21 cellular contexts compared by ENCODE assay signal in the genomic region with DNA sequence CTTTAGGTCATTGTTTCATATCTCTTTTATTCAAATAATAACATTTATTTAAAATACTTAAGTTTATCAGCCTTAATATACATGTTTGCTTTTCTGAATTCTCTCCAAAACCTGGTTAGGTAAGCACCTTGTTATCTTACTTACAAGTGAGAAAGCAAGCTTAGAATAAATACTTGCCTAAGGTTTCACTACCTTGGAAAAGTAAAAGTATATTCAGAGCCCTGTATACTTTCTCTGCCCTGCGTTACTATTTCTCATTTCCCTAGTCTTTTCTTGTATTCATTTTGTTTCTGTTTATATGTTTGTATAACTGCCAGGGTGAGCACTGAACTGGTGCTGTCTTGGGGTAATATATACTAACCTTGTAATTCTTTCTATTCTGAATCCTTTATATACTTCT. TPM values are rescaled to one million over a fixed set of nuclear protein-coding genes. Genes with fewer than 3 reads are reported as not detected.
A peak's percentile ranks its signal among the peaks of the same experiment; 100 is the strongest.
DNase-seq lines count a peak whose midpoint lies in the region; ATAC-seq and TF ChIP-seq lines count a peak whose summit lies in the region.
"Had no signal": no experiment of that assay in that cellular context is flagged by ENCODE, and none has a peak within 500 bp of the region (broad histone marks: within the 10 kb centered on the region; RNA-seq: fewer than 3 reads in every experiment).

No MANE protein-coding gene starts in this region.

- H4K20me1 ChIP-seq in osteoblast (ENCODE audit: insufficient read depth, low read length): no peaks in the 10 kb centered on the region
- H4K20me1 ChIP-seq: BLaER1 had no signal

- no peaks in the 10 kb centered on the region for H3K9me3 ChIP-seq in CD8-positive, alpha-beta T cell (ENCODE audit: low read length)
- H3K9me3 ChIP-seq in osteoblast (ENCODE audit: low read depth, low read length): no peaks in the 10 kb centered on the region

- H3K27ac ChIP-seq in CD8-positive, alpha-beta T cell (ENCODE audit: low read depth, low read length): no peak overlapping the region
- H3K27ac ChIP-seq in VCaP (peak overlapping the region; percentile 1; the same call in 1 of the 2 replicates), osteoblast (ENCODE audit: low read depth, low read length) (no peak overlapping the region), foreskin keratinocyte (no peak overlapping the region)
- H3K27ac ChIP-seq: BLaER1 had no signal

- H3K4me3 ChIP-seq in CD8-positive, alpha-beta T cell (ENCODE audit: low read depth, low read length): no peak overlapping the region
- H3K4me3 ChIP-seq in osteoblast (ENCODE audit: insufficient read depth, low read length): no peak overlapping the region
- H3K4me3 ChIP-seq: BLaER1 had no signal

- peaks cover 78% of the 10 kb centered on the region for H3K36me3 Mint-ChIP-seq in CD8-positive, alpha-beta T cell
- H3K36me3 Mint-ChIP-seq in memory B cell: peaks cover 41% of the 10 kb centered on the region
- H3K36me3 Mint-ChIP-seq in activated CD4-positive, alpha-beta memory T cell treated with anti-CD3 and anti-CD28 coated beads, Interleukin-2, amount 10 ng/mL, durations not matched to agents 7 days and 5 days (ENCODE audit: low read depth): peaks cover 63% of the 10 kb centered on the region

- no peak for TF ChIP-seq CTCF in CD8-positive, alpha-beta T cell (IDR thresholded peaks at IDR 0.05)
- TF ChIP-seq CTCF in VCaP (conservative IDR thresholded peaks at IDR 0.05): no peak
- TF ChIP-seq CTCF in osteoblast (IDR thresholded peaks at IDR 0.05; ENCODE audit: extremely low read depth, low read depth, low read length): no peak
- no peak for TF ChIP-seq CTCF in GM10248 (IDR thresholded peaks at IDR 0.05; ENCODE audit: control extremely low read depth, extremely low read depth, low read depth, missing control alignments)
- TF ChIP-seq CTCF in foreskin keratinocyte (conservative IDR thresholded peaks at IDR 0.05): no peak

- H3K27ac Mint-ChIP-seq in CD8-positive, alpha-beta T cell: peak overlapping the region; percentile 52
- H3K27ac Mint-ChIP-seq in memory B cell: peak overlapping the region; percentile 41
- H3K27ac Mint-ChIP-seq in activated CD4-positive, alpha-beta memory T cell treated with anti-CD3 and anti-CD28 coated beads, Interleukin-2, amount 10 ng/mL, durations not matched to agents 7 days and 5 days: no peak overlapping the region

- H3K4me2 ChIP-seq in osteoblast (ENCODE audit: insufficient read depth, low read length): no peak overlapping the region
- H3K4me2 ChIP-seq: BLaER1 had no signal

- H2AFZ ChIP-seq in osteoblast (ENCODE audit: low read length): no peak overlapping the region

- no peak overlapping the region for H3K4me3 Mint-ChIP-seq in CD8-positive, alpha-beta T cell
- no peak overlapping the region for H3K4me3 Mint-ChIP-seq in memory B cell
- no peak overlapping the region for H3K4me3 Mint-ChIP-seq in activated CD4-positive, alpha-beta memory T cell treated with anti-CD3 and anti-CD28 coated beads, Interleukin-2, amount 10 ng/mL, durations not matched to agents 7 days and 5 days
- H3K4me3 Mint-ChIP-seq: CD14-positive monocyte; CD8-positive, alpha-beta memory T cell had no signal

- H3K9me3 Mint-ChIP-seq in CD8-positive, alpha-beta T cell: no peaks in the 10 kb centered on the region
- H3K9me3 Mint-ChIP-seq in memory B cell: no peaks in the 10 kb centered on the region
- no peaks in the 10 kb centered on the region for H3K9me3 Mint-ChIP-seq in activated CD4-positive, alpha-beta memory T cell treated with anti-CD3 and anti-CD28 coated beads, Interleukin-2, amount 10 ng/mL, durations not matched to agents 7 days and 5 days
- H3K9me3 Mint-ChIP-seq: CD8-positive, alpha-beta memory T cell had no signal

- no peaks in the 10 kb centered on the region for H3K4me1 ChIP-seq in CD8-positive, alpha-beta T cell (ENCODE audit: insufficient read depth, low read length)
- H3K4me1 ChIP-seq in osteoblast (ENCODE audit: insufficient read depth, low read length): no peaks in the 10 kb centered on the region
- no peaks in the 10 kb centered on the region for H3K4me1 ChIP-seq in foreskin keratinocyte
- H3K4me1 ChIP-seq: BLaER1 had no signal

- peaks cover 21% of the 10 kb centered on the region for H3K36me3 ChIP-seq in CD8-positive, alpha-beta T cell (ENCODE audit: insufficient read depth, low read length)
- H3K36me3 ChIP-seq in osteoblast (ENCODE audit: insufficient read depth, low read length): peaks cover 72% of the 10 kb centered on the region

- ATAC-seq in CD8-positive, alpha-beta T cell: no peak
- ATAC-seq in memory B cell (ENCODE audit: low read depth) (no peak), foreskin keratinocyte (no peak)
- ATAC-seq: HCT116 had no signal

- DNase-seq in CD8-positive, alpha-beta T cell: no peak
- no peak for DNase-seq in memory B cell (ENCODE audit: low spot score in 2 of 2)
- peak; percentile 7 for DNase-seq in superior temporal gyrus (ENCODE audit: extremely low spot score)
- no peak for DNase-seq in osteoblast (ENCODE audit: insufficient read length, low spot score, missing footprints)
- no peak for DNase-seq in GM10248 (ENCODE audit: extremely low spot score)
- no peak for DNase-seq in activated CD4-positive, alpha-beta memory T cell treated with anti-CD3 and anti-CD28 coated beads, Interleukin-2, amount 10 ng/mL, durations not matched to agents 7 days and 5 days
- no peak for DNase-seq in foreskin keratinocyte
- DNase-seq: 8988T; CD8-positive, alpha-beta memory T cell; COR-L47; DMS 273 treated with DMSO at 0.1 percent for 48 hours; DMS53; DND-41; EL; GOT3; H7 had no signal

- intact Hi-C loops in CD8-positive, alpha-beta T cell (cut with DNase I, micrococcal nuclease): no loop called here

- peaks cover 37% of the 10 kb centered on the region for H3K79me2 ChIP-seq in osteoblast (ENCODE audit: insufficient read depth, low read length)

- H3K27me3 ChIP-seq in CD8-positive, alpha-beta T cell (ENCODE audit: insufficient read depth, low read length): no peaks in the 10 kb centered on the region
- H3K27me3 ChIP-seq in osteoblast (ENCODE audit: insufficient read depth, low read length): no peaks in the 10 kb centered on the region
- H3K27me3 ChIP-seq in foreskin keratinocyte: no peaks in the 10 kb centered on the region
- H3K27me3 ChIP-seq: BLaER1 had no signal

- POLR2A ChIA-PET in CD8-positive, alpha-beta T cell (lab: Charles Lee): no interaction called here
- POLR2A ChIA-PET in GM10248 (lab: Yijun Ruan, JAX): no interaction called here
- POLR2A ChIA-PET in activated CD4-positive, alpha-beta memory T cell treated with anti-CD3 and anti-CD28 coated beads, Interleukin-2, amount 10 ng/mL, durations not matched to agents 7 days and 5 days (lab: Charles Lee): no interaction called here

- H3K27me3 Mint-ChIP-seq in CD8-positive, alpha-beta T cell (ENCODE audit: low read depth): no peaks in the 10 kb centered on the region
- no peaks in the 10 kb centered on the region for H3K27me3 Mint-ChIP-seq in memory B cell
- H3K27me3 Mint-ChIP-seq in activated CD4-positive, alpha-beta memory T cell treated with anti-CD3 and anti-CD28 coated beads, Interleukin-2, amount 10 ng/mL, durations not matched to agents 7 days and 5 days: no peaks in the 10 kb centered on the region
- H3K27me3 Mint-ChIP-seq: CD8-positive, alpha-beta memory T cell had no signal

- CTCF ChIA-PET in CD8-positive, alpha-beta T cell (lab: Charles Lee): no interaction called here
- CTCF ChIA-PET in GM10248 (lab: Yijun Ruan, JAX): interaction anchor here (1.5 kb wide), 1 partner anchor 20 kb away, joined by 3 read pairs; no protein-coding TSS in a partner anchor
- CTCF ChIA-PET in activated CD4-positive, alpha-beta memory T cell treated with anti-CD3 and anti-CD28 coated beads, Interleukin-2, amount 10 ng/mL, durations not matched to agents 7 days and 5 days (lab: Charles Lee): no interaction called here

- H3K4me1 Mint-ChIP-seq in CD8-positive, alpha-beta T cell (ENCODE audit: low read depth): peaks cover 16% of the 10 kb centered on the region
- peaks cover 2% of the 10 kb centered on the region for H3K4me1 Mint-ChIP-seq in memory B cell
- H3K4me1 Mint-ChIP-seq in activated CD4-positive, alpha-beta memory T cell treated with anti-CD3 and anti-CD28 coated beads, Interleukin-2, amount 10 ng/mL, durations not matched to agents 7 days and 5 days: no peaks in the 10 kb centered on the region
- H3K4me1 Mint-ChIP-seq: CD14-positive monocyte had no signal

RNA-seq across cellular contexts. Expression of a gene that starts 21.5 kb away (rescaled TPM):
- 10 to 100 TPM; 68.3 to 69.9 TPM for total RNA-seq in CD8-positive, alpha-beta T cell
- total RNA-seq in osteoblast (80.7 and 91.6 TPM in 2 replicates), foreskin keratinocyte (69.9 and 90.3 TPM in 2 replicates)
- 10 to 100 TPM; 66.1 to 71.5 TPM for total RNA-seq in activated CD4-positive, alpha-beta memory T cell treated with anti-CD3 and anti-CD28 coated beads, Interleukin-2, amount 10 ng/mL, durations not matched to agents 7 days and 5 days
- 52.6 and 72.2 TPM in 2 replicates for polyA plus RNA-seq in foreskin keratinocyte

RNA-seq across cellular contexts. Expression of a gene that starts 55.8 kb away (rescaled TPM):
- total RNA-seq in CD8-positive, alpha-beta T cell: 1 to 10 TPM; 2.2 to 2.3 TPM
- total RNA-seq in osteoblast: under 0.01 and 0.36 TPM in 2 replicates
- 1 to 10 TPM in 1 of 2 experiments, under 1 TPM in 1; 0.88 to 1.5 TPM for total RNA-seq in activated CD4-positive, alpha-beta memory T cell treated with anti-CD3 and anti-CD28 coated beads, Interleukin-2, amount 10 ng/mL, durations not matched to agents 7 days and 5 days
- total RNA-seq in foreskin keratinocyte: 0.03 TPM in 1 of 2 replicates, not detected in the other
- polyA plus RNA-seq in foreskin keratinocyte: not detected in 2 replicates
- total RNA-seq: HT-29 had no signal
